In the genomic region with DNA sequence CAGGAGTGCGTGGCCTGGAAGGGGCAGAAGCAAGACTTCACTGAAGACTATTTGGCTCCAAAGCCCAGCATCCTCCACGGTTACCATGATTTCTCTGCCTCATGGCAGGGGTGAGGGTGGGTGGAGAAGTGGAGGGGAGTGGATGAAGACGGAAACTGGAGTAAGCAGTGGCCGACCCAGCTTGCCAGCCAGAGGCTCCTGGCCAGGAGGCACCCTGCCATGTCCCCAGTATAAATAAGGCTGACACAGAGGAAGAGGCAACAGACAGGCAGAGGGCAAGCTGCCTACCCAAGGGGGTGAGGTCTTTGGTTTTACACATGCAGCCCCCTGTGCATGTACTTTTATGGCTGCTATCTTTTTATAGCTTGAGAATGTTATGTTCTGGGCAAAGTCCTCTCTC, we compare ENCODE assay signal across 16 cellular contexts.
DNase-seq lines count a peak whose midpoint lies in the region; ATAC-seq and TF ChIP-seq lines count a peak whose summit lies in the region.
"Had no signal": no experiment of that assay in that cellular context is flagged by ENCODE, and none has a peak within 500 bp of the region (broad histone marks: within the 10 kb centered on the region; RNA-seq: fewer than 3 reads in every experiment).

No MANE protein-coding gene starts in this region.

- peak overlapping the region; percentile 6 for H3K14ac ChIP-seq in trophoblast cell (ENCODE audit: low read length)

- TF ChIP-seq CTCF in GM23338 (conservative IDR thresholded peaks at IDR 0.05; ENCODE audit: low read depth in 2 of 2) (no peak), heart left ventricle (IDR thresholded peaks at IDR 0.05) (no peak)

- TF ChIP-seq POLR2A in heart left ventricle (IDR thresholded peaks at IDR 0.05): no peak

- H2BK120ac ChIP-seq in trophoblast cell (ENCODE audit: insufficient read depth, low read length, poor library complexity): peak overlapping the region; percentile 11

- H3K4me3 ChIP-seq in GM23338 (no peak overlapping the region), heart left ventricle (no peak overlapping the region), right cardiac atrium (ENCODE audit: low read length) (no peak overlapping the region), trophoblast cell (ENCODE audit: low read depth, low read length) (no peak overlapping the region)
- H3K4me3 ChIP-seq: A549, BLaER1, GM12878, GM23248 had no signal

- no peak overlapping the region for H3K4me2 ChIP-seq in GM23338
- H3K4me2 ChIP-seq in trophoblast cell (ENCODE audit: low read length): no peak overlapping the region
- H3K4me2 ChIP-seq: A549, BLaER1 had no signal

- H4K91ac ChIP-seq in trophoblast cell (ENCODE audit: low read depth, low read length): no peak overlapping the region

- H4K8ac ChIP-seq in trophoblast cell (ENCODE audit: low read depth, low read length): no peak overlapping the region

- no peaks in the 10 kb centered on the region for H4K20me1 ChIP-seq in GM23338 (replicated peaks; ENCODE audit: insufficient read depth)
- H4K20me1 ChIP-seq: BLaER1 had no signal

- no peak overlapping the region for H2BK5ac ChIP-seq in trophoblast cell (ENCODE audit: low read depth, low read length, poor library complexity)

- H3K4me1 ChIP-seq in GM23338 (ENCODE audit: insufficient read depth) (no peaks in the 10 kb centered on the region), heart left ventricle (peaks cover 0 to 9% (median 0%) of the 10 kb centered on the region in 12 donors), right cardiac atrium (ENCODE audit: control insufficient read depth, insufficient read depth, low read length) (no peaks in the 10 kb centered on the region), trophoblast cell (ENCODE audit: control insufficient read depth in 1 of 2, insufficient read depth in 2 of 2, low read length in 2 of 2) (peaks cover 11 to 24% of the 10 kb centered on the region in 2 experiments)
- H3K4me1 ChIP-seq: A549, BLaER1 had no signal

- no peaks in the 10 kb centered on the region for H3K36me3 ChIP-seq in GM23338 (ENCODE audit: insufficient read depth)
- H3K36me3 ChIP-seq in heart left ventricle: no peaks in the 10 kb centered on the region
- H3K36me3 ChIP-seq in trophoblast cell (ENCODE audit: control insufficient read depth in 1 of 2, insufficient read depth in 2 of 2, low read length in 2 of 2): no peaks in the 10 kb centered on the region
- H3K36me3 ChIP-seq: BLaER1 had no signal

- H3K27ac Mint-ChIP-seq in GM23338: no peak overlapping the region

- no peak overlapping the region for H3K23ac ChIP-seq in trophoblast cell (ENCODE audit: low read length)

- ATAC-seq in GM23338 (no peak), heart left ventricle (peak; percentile 71 to 92 (median 90)), right cardiac atrium (peak; percentile 60 to 76), HG02885 (IDR thresholded peaks at IDR 0.05; ENCODE audit: poor library complexity, unreplicated experiment) (no peak), GM19328 (IDR thresholded peaks at IDR 0.05; ENCODE audit: unreplicated experiment) (no peak)
- ATAC-seq: A549, GM12878 had no signal

- no peaks in the 10 kb centered on the region for H3K9me2 ChIP-seq in GM23338 (ENCODE audit: insufficient read depth)

- no peak overlapping the region for H3K9ac ChIP-seq in trophoblast cell (ENCODE audit: low read length)
- H3K9ac ChIP-seq: BLaER1, GM23248 had no signal

- 57 to 62% (median 60%) methylated on average over 4 of the region's 4 CpGs for WGBS in heart left ventricle, 4 donors
- WGBS in right cardiac atrium: 61% methylated on average over 4 of the region's 4 CpGs
- no CpG with 5 or more reads among the region's 4 CpGs for WGBS in trophoblast cell (ENCODE audit: extremely low coverage, insufficient coverage, insufficient read length)

- no peak overlapping the region for H3K27ac ChIP-seq in GM23338 (ENCODE audit: low read depth)
- peak overlapping the region in 1 of 12 donors; percentile 15 for H3K27ac ChIP-seq in heart left ventricle
- H3K27ac ChIP-seq in right cardiac atrium (ENCODE audit: low read length): no peak overlapping the region
- no peak overlapping the region for H3K27ac ChIP-seq in trophoblast cell (ENCODE audit: low read depth, low read length)
- H3K27ac ChIP-seq: A549, BLaER1, GM23248 had no signal

- H3K4me3 Mint-ChIP-seq in GM23338: no peak overlapping the region

- no peak overlapping the region for H4K12ac ChIP-seq in trophoblast cell (ENCODE audit: low read depth, low read length)

- intact Hi-C loops in heart left ventricle (cut with DNase I): no loop called here
- intact Hi-C loops in right cardiac atrium (cut with DNase I): no loop called here

- peaks cover 2% of the 10 kb centered on the region for H3K27me3 Mint-ChIP-seq in GM23338 (ENCODE audit: insufficient read depth, low read depth, poor library complexity)

- DNase-seq in GM23338 (ENCODE audit: low spot score) (no peak), heart left ventricle (peak in 3 of 5 donors; percentile 30 to 58 (median 44)), right cardiac atrium (peak in 2 of 3 donors; percentile 63 to 68), trophoblast cell (no peak), COR-L47 (lab: John Stamatoyannopoulos, UW) (no peak)
- DNase-seq: Calu3, DMS 273 treated with DMSO at 0.1 percent for 48 hours, DMS79, GM23248, H7 had no signal

- H2AK5ac ChIP-seq in trophoblast cell (ENCODE audit: low read length): peak overlapping the region; percentile 27

- H3K79me1 ChIP-seq in trophoblast cell (ENCODE audit: low read length): peaks cover 9% of the 10 kb centered on the region

- H3K18ac ChIP-seq in trophoblast cell (ENCODE audit: low read length): no peak overlapping the region

- H3K79me2 ChIP-seq in GM23338 (replicated peaks; ENCODE audit: insufficient read depth) (no peaks in the 10 kb centered on the region), trophoblast cell (ENCODE audit: control insufficient read depth, insufficient read depth, low read length, poor library complexity) (no peaks in the 10 kb centered on the region)

- H3K9me3 Mint-ChIP-seq in GM23338: no peaks in the 10 kb centered on the region

- H3K27me3 ChIP-seq in GM23338 (ENCODE audit: insufficient read depth) (no peaks in the 10 kb centered on the region), heart left ventricle (no peaks in the 10 kb centered on the region), right cardiac atrium (ENCODE audit: control insufficient read depth, insufficient read depth) (no peaks in the 10 kb centered on the region), trophoblast cell (ENCODE audit: insufficient read depth, low read length) (no peaks in the 10 kb centered on the region)
- H3K27me3 ChIP-seq: BLaER1 had no signal

- H3K36me3 Mint-ChIP-seq in GM23338 (ENCODE audit: low read depth): no peaks in the 10 kb centered on the region
- H3K36me3 Mint-ChIP-seq: IgD-negative memory B cell had no signal

- H3K4ac ChIP-seq in trophoblast cell (ENCODE audit: low read depth, low read length): no peak overlapping the region

- H2AFZ ChIP-seq in GM23338: peak overlapping the region; percentile 56; the same call in 1 of the 2 replicates
- H2AFZ ChIP-seq in trophoblast cell (ENCODE audit: insufficient read depth, low read length, poor library complexity): no peak overlapping the region
- H2AFZ ChIP-seq: GM23248 had no signal

- H2BK12ac ChIP-seq in trophoblast cell (ENCODE audit: low read length): peak overlapping the region; percentile 85

- no peaks in the 10 kb centered on the region for H3F3A ChIP-seq in GM23338 (replicated peaks; ENCODE audit: low read depth)

- peaks cover 0 to 14% (median 0%) of the 10 kb centered on the region in 12 donors for H3K9me3 ChIP-seq in heart left ventricle
- no peaks in the 10 kb centered on the region for H3K9me3 ChIP-seq in right cardiac atrium (ENCODE audit: control insufficient read depth, low read length)
- no peaks in the 10 kb centered on the region for H3K9me3 ChIP-seq in trophoblast cell (ENCODE audit: insufficient read depth, low read depth, low read length)
- H3K9me3 ChIP-seq: BLaER1 had no signal

- peaks cover 10% of the 10 kb centered on the region for H3K4me1 Mint-ChIP-seq in GM23338
- H3K4me1 Mint-ChIP-seq: IgD-negative memory B cell had no signal

TF ChIP-seq in GM23338, 12 proteins besides CTCF, POLR2A, EP300 and RAD21:
- TF ChIP-seq ZNF331 (CRISPR knock-in tag; IDR thresholded peaks at IDR 0.05; ENCODE audit: low read depth): no peak
- TF ChIP-seq, protein P1, sequence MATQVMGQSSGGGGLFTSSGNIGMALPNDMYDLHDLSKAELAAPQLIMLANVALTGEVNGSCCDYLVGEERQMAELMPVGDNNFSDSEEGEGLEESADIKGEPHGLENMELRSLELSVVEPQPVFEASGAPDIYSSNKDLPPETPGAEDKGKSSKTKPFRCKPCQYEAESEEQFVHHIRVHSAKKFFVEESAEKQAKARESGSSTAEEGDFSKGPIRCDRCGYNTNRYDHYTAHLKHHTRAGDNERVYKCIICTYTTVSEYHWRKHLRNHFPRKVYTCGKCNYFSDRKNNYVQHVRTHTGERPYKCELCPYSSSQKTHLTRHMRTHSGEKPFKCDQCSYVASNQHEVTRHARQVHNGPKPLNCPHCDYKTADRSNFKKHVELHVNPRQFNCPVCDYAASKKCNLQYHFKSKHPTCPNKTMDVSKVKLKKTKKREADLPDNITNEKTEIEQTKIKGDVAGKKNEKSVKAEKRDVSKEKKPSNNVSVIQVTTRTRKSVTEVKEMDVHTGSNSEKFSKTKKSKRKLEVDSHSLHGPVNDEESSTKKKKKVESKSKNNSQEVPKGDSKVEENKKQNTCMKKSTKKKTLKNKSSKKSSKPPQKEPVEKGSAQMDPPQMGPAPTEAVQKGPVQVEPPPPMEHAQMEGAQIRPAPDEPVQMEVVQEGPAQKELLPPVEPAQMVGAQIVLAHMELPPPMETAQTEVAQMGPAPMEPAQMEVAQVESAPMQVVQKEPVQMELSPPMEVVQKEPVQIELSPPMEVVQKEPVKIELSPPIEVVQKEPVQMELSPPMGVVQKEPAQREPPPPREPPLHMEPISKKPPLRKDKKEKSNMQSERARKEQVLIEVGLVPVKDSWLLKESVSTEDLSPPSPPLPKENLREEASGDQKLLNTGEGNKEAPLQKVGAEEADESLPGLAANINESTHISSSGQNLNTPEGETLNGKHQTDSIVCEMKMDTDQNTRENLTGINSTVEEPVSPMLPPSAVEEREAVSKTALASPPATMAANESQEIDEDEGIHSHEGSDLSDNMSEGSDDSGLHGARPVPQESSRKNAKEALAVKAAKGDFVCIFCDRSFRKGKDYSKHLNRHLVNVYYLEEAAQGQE (IDR thresholded peaks at IDR 0.05; ENCODE audit: unreplicated experiment): no peak

Comparison
In these comparisons a context has a peak if more than half of its experiments do, and no peak if none do; other contexts are left out.
1. ATAC-seq: peak in heart left ventricle (4 of 4) and right cardiac atrium (2 of 2); none in GM23338 (single experiment), HG02885 (single experiment) and GM19328 (single experiment).
2. DNase-seq: peak in heart left ventricle (3 of 5) and right cardiac atrium (2 of 3); none in GM23338 (single experiment), trophoblast cell (0 of 2) and COR-L47 (single experiment).